Comparison of ENCODE assay signal across 16 cellular contexts in genomic region chr4:128591482-128591881, GRCh38.
DNase-seq lines count a peak whose midpoint lies in the region; FAIRE-seq and TF ChIP-seq lines count a peak whose summit lies in the region.
"Had no signal": no experiment of that assay in that cellular context is flagged by ENCODE, and none has a peak within 500 bp of the region (broad histone marks: within the 10 kb centered on the region; RNA-seq: fewer than 3 reads in every experiment).

No MANE protein-coding gene starts in this region.

- peaks cover 2% of the 10 kb centered on the region for H3K79me1 ChIP-seq in trophoblast cell (ENCODE audit: low read length)

- H4K12ac ChIP-seq in trophoblast cell (ENCODE audit: low read depth, low read length) = no peak overlapping the region

- peak overlapping the region; percentile 32 for H4K91ac ChIP-seq in trophoblast cell (ENCODE audit: low read depth, low read length)

- H3K27ac ChIP-seq in kidney (ENCODE audit: low read depth in 2 of 2, low read length in 2 of 2) (peak overlapping the region; percentile 81 to 88), trophoblast cell (ENCODE audit: low read depth, low read length) (no peak overlapping the region)

- peak overlapping the region; percentile 59 for H3K14ac ChIP-seq in trophoblast cell (ENCODE audit: low read length)

- no peak overlapping the region for H2AFZ ChIP-seq in trophoblast cell (ENCODE audit: insufficient read depth, low read length, poor library complexity)

- peaks cover 20% of the 10 kb centered on the region for H3K36me3 Mint-ChIP-seq in HFFc6 (ENCODE audit: low read depth)
- H3K36me3 Mint-ChIP-seq: CD4-positive, alpha-beta memory T cell had no signal

- TF ChIP-seq CTCF in BE2C (IDR thresholded peaks at IDR 0.05; ENCODE audit: low read depth, low read length) (no peak), kidney (IDR thresholded peaks at IDR 0.05; ENCODE audit: borderline replicate concordance, extremely low read depth, insufficient read depth) (no peak), HFFc6 (IDR thresholded peaks at IDR 0.05) (no peak)

- no peak overlapping the region for H3K23ac ChIP-seq in trophoblast cell (ENCODE audit: low read length)

- peak overlapping the region; percentile 68 for H4K8ac ChIP-seq in trophoblast cell (ENCODE audit: low read depth, low read length)

- H3K4me1 ChIP-seq in BE2C (no peaks in the 10 kb centered on the region; the same call in 1 of the 2 replicates), kidney (ENCODE audit: control insufficient read depth in 1 of 2, insufficient read depth in 1 of 2, low read depth in 1 of 2, low read length in 2 of 2) (peaks cover 17 to 32% of the 10 kb centered on the region in 2 donors), trophoblast cell (ENCODE audit: control insufficient read depth in 1 of 2, insufficient read depth in 2 of 2, low read length in 2 of 2) (peaks cover 3% of the 10 kb centered on the region in 2 experiments)

- H3K9me3 Mint-ChIP-seq in HFFc6 = peaks cover 14% of the 10 kb centered on the region

- peaks cover 3% of the 10 kb centered on the region for H3K27me3 Mint-ChIP-seq in HFFc6 (ENCODE audit: insufficient read depth)

- no peak overlapping the region for H3K18ac ChIP-seq in trophoblast cell (ENCODE audit: low read length)

- H3K9ac ChIP-seq in kidney (ENCODE audit: low read length in 2 of 2) (peak overlapping the region in 1 of 2 donors; percentile 3), trophoblast cell (ENCODE audit: low read length) (no peak overlapping the region)

- DNase-seq in BE2C = peak; percentile 28
- peak; percentile 5 for DNase-seq in SK-N-DZ (ENCODE audit: low spot score)
- no peak for DNase-seq in kidney
- DNase-seq in trophoblast cell = peak; percentile 68 to 80
- DNase-seq in HFFc6 = no peak
- DNase-seq in amniotic stem cell (lab: John Stamatoyannopoulos, UW) = no peak
- no peak for DNase-seq in NCI-H524 treated with DMSO at 0.1 percent for 48 hours (lab: John Stamatoyannopoulos, UW)
- DNase-seq: ACHN; CD4-positive, alpha-beta memory T cell; Karpas-422; MM.1S; NCI-H1105; NCI-H1694 treated with DMSO at 0.1 percent for 48 hours; NCI-H345; PC-3 had no signal

- no peak overlapping the region for H3K27ac Mint-ChIP-seq in HFFc6
- H3K27ac Mint-ChIP-seq: B cell had no signal

- FAIRE-seq in kidney (lab: Jason Lieb, UNC) = no peak

- no peak overlapping the region for H3K4me2 ChIP-seq in trophoblast cell (ENCODE audit: low read length)

- peak overlapping the region; percentile 42 for H2BK12ac ChIP-seq in trophoblast cell (ENCODE audit: low read length)

- H3K36me3 ChIP-seq in BE2C (no peaks in the 10 kb centered on the region), kidney (ENCODE audit: control insufficient read depth in 1 of 2, insufficient read depth in 2 of 2, low read length in 2 of 2) (no peaks in the 10 kb centered on the region), trophoblast cell (ENCODE audit: control insufficient read depth in 1 of 2, insufficient read depth in 2 of 2, low read length in 2 of 2) (no peaks in the 10 kb centered on the region)

- H2BK120ac ChIP-seq in trophoblast cell (ENCODE audit: insufficient read depth, low read length, poor library complexity) = peak overlapping the region; percentile 80

- no peak overlapping the region for H3K4ac ChIP-seq in trophoblast cell (ENCODE audit: low read depth, low read length)

- H2BK5ac ChIP-seq in trophoblast cell (ENCODE audit: low read depth, low read length, poor library complexity) = peak overlapping the region; percentile 12

- no peak overlapping the region for H2AK5ac ChIP-seq in trophoblast cell (ENCODE audit: low read length)

- H3K27me3 ChIP-seq in BE2C (no peaks in the 10 kb centered on the region), trophoblast cell (ENCODE audit: insufficient read depth, low read length) (no peaks in the 10 kb centered on the region)

- no CpG with 5 or more reads among the region's 9 CpGs for WGBS in trophoblast cell (ENCODE audit: extremely low coverage, insufficient coverage, insufficient read length)

- H3K4me3 ChIP-seq in BE2C (ENCODE audit: low read depth, low read length) (no peak overlapping the region), kidney (ENCODE audit: low read length in 2 of 2) (no peak overlapping the region), trophoblast cell (ENCODE audit: low read depth, low read length) (no peak overlapping the region)

- intact Hi-C loops in kidney (cut with DNase I) = no loop called here

- peaks cover 1% of the 10 kb centered on the region for H3K79me2 ChIP-seq in trophoblast cell (ENCODE audit: control insufficient read depth, insufficient read depth, low read length, poor library complexity)

- H3K4me3 Mint-ChIP-seq in HFFc6 = no peak overlapping the region
- H3K4me3 Mint-ChIP-seq: B cell had no signal

- no peaks in the 10 kb centered on the region for H3K9me3 ChIP-seq in BE2C
- peaks cover 0 to 11% of the 10 kb centered on the region in 2 donors for H3K9me3 ChIP-seq in kidney (ENCODE audit: control insufficient read depth in 1 of 2, low read length in 2 of 2)
- H3K9me3 ChIP-seq in trophoblast cell (ENCODE audit: insufficient read depth, low read depth, low read length) = peaks cover 2% of the 10 kb centered on the region

- H3K4me1 Mint-ChIP-seq in HFFc6 (ENCODE audit: low read depth) = no peaks in the 10 kb centered on the region
- H3K4me1 Mint-ChIP-seq: B cell; CD4-positive, alpha-beta memory T cell had no signal

Comparison
In these comparisons a context has a peak if more than half of its experiments do, and no peak if none do; other contexts are left out.
1. DNase-seq: peak in BE2C (single experiment), SK-N-DZ (single experiment) and trophoblast cell (2 of 2); none in kidney (single experiment), HFFc6 (single experiment), amniotic stem cell (single experiment) and NCI-H524 treated with DMSO at 0.1 percent for 48 hours (single experiment).